Comparison of ENCODE assay signal across 19 cellular contexts in genomic region chr5:78730300-78731094, GRCh38.
"Had no signal": no experiment of that assay in that cellular context is flagged by ENCODE, and none has a peak within 500 bp of the region (broad histone marks: within the 10 kb centered on the region; RNA-seq: fewer than 3 reads in every experiment).

No MANE protein-coding gene starts in this region.

- H3K4me3 ChIP-seq: body of pancreas, lower lobe of right lung, tibial nerve, vagina had no signal

- H3K9me3 Mint-ChIP-seq: activated T-cell treated with anti-CD3 and anti-CD28 coated beads, Interleukin-2, amount 50 U/mL, for 4 hours; nephron had no signal

- H3K27ac ChIP-seq: body of pancreas, lower lobe of right lung, tibial nerve, vagina had no signal

- H3K27ac Mint-ChIP-seq: activated CD4-positive, alpha-beta T cell treated with anti-CD3 and anti-CD28 coated beads, Interleukin-2, amount 10 ng/mL, durations not matched to agents 24 days and 14 days; activated CD8-positive, alpha-beta T cell treated with anti-CD3 and anti-CD28 coated beads, Interleukin-2, amount 10 ng/mL, durations not matched to agents 7 days and 5 days; activated naive CD4-positive, alpha-beta T cell treated with anti-CD3 and anti-CD28 coated beads for 36 hours; mesothelial cell of epicardium; nephron; stimulated activated naive CD8-positive, alpha-beta T cell treated with anti-CD3 and anti-CD28 coated beads, Interleukin-15, Interleukin-2, amounts not matched to agents 100 ng/mL and 50 ng/mL, for 24 hours had no signal

- ATAC-seq: activated CD8-positive, alpha-beta T cell treated with anti-CD3 and anti-CD28 coated beads, Interleukin-2, amount 10 ng/mL, durations not matched to agents 7 days and 5 days; activated T-cell treated with anti-CD3 and anti-CD28 coated beads, Interleukin-2, amount 50 U/mL, for 4 hours; body of pancreas; left colon; lower lobe of right lung had no signal

- H3K36me3 Mint-ChIP-seq: mesothelial cell of epicardium had no signal

- DNase-seq: activated CD4-positive, alpha-beta T cell treated with anti-CD3 and anti-CD28 coated beads, Interleukin-2, amount 10 ng/mL, durations not matched to agents 24 days and 14 days; activated CD4-positive, CD25-positive, alpha-beta regulatory T cell; activated CD8-positive, alpha-beta T cell treated with anti-CD3 and anti-CD28 coated beads, Interleukin-2, amount 10 ng/mL, durations not matched to agents 7 days and 5 days; activated naive CD4-positive, alpha-beta T cell treated with anti-CD3 and anti-CD28 coated beads for 36 hours; activated T-cell treated with anti-CD3 and anti-CD28 coated beads, Interleukin-2, amount 50 U/mL, for 4 hours; body of pancreas; dermis blood vessel endothelial cell; effector memory CD4-positive, alpha-beta T cell; hypothalamus; islet precursor cell; left colon; lower lobe of right lung; stimulated activated CD4-positive, alpha-beta T cell treated with anti-CD3 and anti-CD28 coated beads, Interleukin-1b, Interleukin-23, amount 100 ng/mL, for 48 hours; stimulated activated CD8-positive, alpha-beta memory T cell treated with anti-CD3 and anti-CD28 coated beads, Interleukin-4, amount 100 ng/mL, for 48 hours had no signal

- H3K27me3 ChIP-seq: body of pancreas, tibial nerve, vagina had no signal

- H3K27me3 Mint-ChIP-seq: stimulated activated naive CD8-positive, alpha-beta T cell treated with anti-CD3 and anti-CD28 coated beads, Interleukin-15, Interleukin-2, amounts not matched to agents 100 ng/mL and 50 ng/mL, for 24 hours had no signal

- H3K4me1 ChIP-seq: body of pancreas, lower lobe of right lung, vagina had no signal

- H3K4me1 Mint-ChIP-seq: activated CD4-positive, alpha-beta T cell treated with anti-CD3 and anti-CD28 coated beads, Interleukin-2, amount 10 ng/mL, durations not matched to agents 24 days and 14 days; mesothelial cell of epicardium; nephron had no signal

- H3K36me3 ChIP-seq: lower lobe of right lung, tibial nerve, vagina had no signal

- H3K4me3 Mint-ChIP-seq: activated CD4-positive, alpha-beta T cell treated with anti-CD3 and anti-CD28 coated beads, Interleukin-2, amount 10 ng/mL, durations not matched to agents 24 days and 14 days; activated CD8-positive, alpha-beta T cell treated with anti-CD3 and anti-CD28 coated beads, Interleukin-2, amount 10 ng/mL, durations not matched to agents 7 days and 5 days; activated naive CD4-positive, alpha-beta T cell treated with anti-CD3 and anti-CD28 coated beads for 36 hours; activated T-cell treated with anti-CD3 and anti-CD28 coated beads, Interleukin-2, amount 50 U/mL, for 4 hours; mesothelial cell of epicardium; nephron; stimulated activated naive CD8-positive, alpha-beta T cell treated with anti-CD3 and anti-CD28 coated beads, Interleukin-15, Interleukin-2, amounts not matched to agents 100 ng/mL and 50 ng/mL, for 24 hours had no signal

- H3K9me3 ChIP-seq: body of pancreas, lower lobe of right lung, vagina had no signal
